Comparison of ENCODE assay signal across 13 cellular contexts in genomic region chr18:73461038-73461779, GRCh38.
DNase-seq lines count a peak whose midpoint lies in the region; ATAC-seq and TF ChIP-seq lines count a peak whose summit lies in the region.
"Had no signal": no experiment of that assay in that cellular context is flagged by ENCODE, and none has a peak within 500 bp of the region (broad histone marks: within the 10 kb centered on the region; RNA-seq: fewer than 3 reads in every experiment).

No MANE protein-coding gene starts in this region.

- H3K4me3 ChIP-seq in ACC112 (ENCODE audit: low read depth, low read length) = no peak overlapping the region
- no peak overlapping the region for H3K4me3 ChIP-seq in HFF-Myc (replicated peaks; ENCODE audit: low read depth, low read length)
- H3K4me3 ChIP-seq in choroid plexus epithelial cell (ENCODE audit: low read depth, low read length) = no peak overlapping the region
- no peak overlapping the region for H3K4me3 ChIP-seq in neural progenitor cell
- H3K4me3 ChIP-seq: BLaER1 treated with 17β-estradiol and CSF1 and Interleukin-3, amounts not matched to agents 10 nM and 100 nM; HAP-1; MG63 had no signal

- H3K9me3 Mint-ChIP-seq in neural progenitor cell = no peaks in the 10 kb centered on the region

- no peak overlapping the region for H2AFZ ChIP-seq in ACC112 (ENCODE audit: low read length, unreplicated experiment)
- peak overlapping the region; percentile 21 for H2AFZ ChIP-seq in neural progenitor cell (replicated peaks)

- no peak overlapping the region for H3K4me3 Mint-ChIP-seq in neural progenitor cell

- no peaks in the 10 kb centered on the region for H3K36me3 Mint-ChIP-seq in neural progenitor cell

- TF ChIP-seq CTCF in HFF-Myc (IDR thresholded peaks at IDR 0.05; ENCODE audit: low read depth, low read length, missing control alignments) (no peak), choroid plexus epithelial cell (conservative IDR thresholded peaks at IDR 0.05; ENCODE audit: low read depth, low read length) (no peak), neural progenitor cell (IDR thresholded peaks at IDR 0.05) (no peak)

- H3K4me2 ChIP-seq in neural progenitor cell = no peak overlapping the region
- H3K4me2 ChIP-seq: BLaER1 treated with 17β-estradiol and CSF1 and Interleukin-3, amounts not matched to agents 10 nM and 100 nM; KMS-11 had no signal

- H3K79me2 ChIP-seq in ACC112 (ENCODE audit: control insufficient read depth, insufficient read depth, low read length, unreplicated experiment) (no peaks in the 10 kb centered on the region), neural progenitor cell (ENCODE audit: low read depth) (no peaks in the 10 kb centered on the region)

- H3K36me3 ChIP-seq in ACC112 (ENCODE audit: insufficient read depth, low read length) (no peaks in the 10 kb centered on the region), neural progenitor cell (no peaks in the 10 kb centered on the region)
- H3K36me3 ChIP-seq: BLaER1 treated with 17β-estradiol and CSF1 and Interleukin-3, amounts not matched to agents 10 nM and 100 nM; HAP-1; MG63 had no signal

- no peaks in the 10 kb centered on the region for H3F3A ChIP-seq in neural progenitor cell (ENCODE audit: low read depth)

- H3K27me3 Mint-ChIP-seq in neural progenitor cell (ENCODE audit: insufficient read depth, low read depth) = peaks cover 2% of the 10 kb centered on the region

- no peak overlapping the region for H3K27ac Mint-ChIP-seq in neural progenitor cell

- H3K4me1 ChIP-seq in ACC112 (ENCODE audit: control insufficient read depth, insufficient read depth, low read length, unreplicated experiment) (peaks cover 21% of the 10 kb centered on the region), neural progenitor cell (peaks cover 13% of the 10 kb centered on the region)
- H3K4me1 ChIP-seq: HAP-1 had no signal

- H3K27me3 ChIP-seq in ACC112 (ENCODE audit: insufficient read depth, low read length) = no peaks in the 10 kb centered on the region
- no peaks in the 10 kb centered on the region for H3K27me3 ChIP-seq in neural progenitor cell
- H3K27me3 ChIP-seq: BLaER1 treated with 17β-estradiol and CSF1 and Interleukin-3, amounts not matched to agents 10 nM and 100 nM; MG63 had no signal

- H3K9ac ChIP-seq in neural progenitor cell = no peak overlapping the region
- H3K9ac ChIP-seq: BLaER1 treated with 17β-estradiol and CSF1 and Interleukin-3, amounts not matched to agents 10 nM and 100 nM; KMS-11 had no signal

- H3K9me3 ChIP-seq in neural progenitor cell (ENCODE audit: low read depth) = no peaks in the 10 kb centered on the region
- H3K9me3 ChIP-seq: BLaER1 treated with 17β-estradiol and CSF1 and Interleukin-3, amounts not matched to agents 10 nM and 100 nM; HAP-1; MG63 had no signal

- H3K4me1 Mint-ChIP-seq in neural progenitor cell = peaks cover 14% of the 10 kb centered on the region

- DNase-seq in HFF-Myc (ENCODE audit: extremely low read depth, low read depth) (peak; percentile 26), choroid plexus epithelial cell (ENCODE audit: low read depth) (peak; percentile 38), neural progenitor cell (ENCODE audit: low spot score) (peak; percentile 36), DMS 273 treated with DMSO at 0.1 percent for 48 hours (lab: John Stamatoyannopoulos, UW) (no peak), AG20443 (ENCODE audit: low spot score) (no peak), NCI-H524 treated with DMSO at 0.1 percent for 48 hours (lab: John Stamatoyannopoulos, UW) (no peak)
- DNase-seq: NCI-H187 treated with DMSO at 0.1 percent for 48 hours had no signal

- H3K27ac ChIP-seq in ACC112 (ENCODE audit: low read depth, low read length) (peak overlapping the region; percentile 69), neural progenitor cell (peak overlapping the region; percentile 11)
- H3K27ac ChIP-seq: BLaER1 treated with 17β-estradiol and CSF1 and Interleukin-3, amounts not matched to agents 10 nM and 100 nM; KMS-11 had no signal

- H4K20me1 ChIP-seq in neural progenitor cell (ENCODE audit: low read depth) = no peaks in the 10 kb centered on the region
- H4K20me1 ChIP-seq: BLaER1 treated with 17β-estradiol and CSF1 and Interleukin-3, amounts not matched to agents 10 nM and 100 nM had no signal

- ATAC-seq in HG03025 (IDR thresholded peaks at IDR 0.05; ENCODE audit: low FRiP score, unreplicated experiment) = no peak

Comparison
In these comparisons a context has a peak if more than half of its experiments do, and no peak if none do; other contexts are left out.
1. DNase-seq: peak in HFF-Myc (single experiment), choroid plexus epithelial cell (single experiment) and neural progenitor cell (single experiment); none in DMS 273 treated with DMSO at 0.1 percent for 48 hours (single experiment), AG20443 (single experiment) and NCI-H524 treated with DMSO at 0.1 percent for 48 hours (single experiment).